1 cellular context compared by ENCODE assay signal in genomic region chr9:96419691-96419969, GRCh38.
TF ChIP-seq lines count a peak whose summit lies in the region.

No MANE protein-coding gene starts in this region.

TF ChIP-seq in endothelial cell of umbilical vein, 7 proteins besides CTCF, POLR2A, EP300 and RAD21 (continued from another document):
- TF ChIP-seq MYC (IDR thresholded peaks at IDR 0.05; ENCODE audit: low read depth, low read length) (no peak), GATA2 (IDR thresholded peaks at IDR 0.05; ENCODE audit: insufficient read depth, insufficient read length, low read depth, low read length) (no peak), MAX (IDR thresholded peaks at IDR 0.05; ENCODE audit: insufficient read depth, insufficient read length) (no peak), EZH2 (IDR thresholded peaks at IDR 0.05; ENCODE audit: borderline replicate concordance, low read depth, low read length, severe bottlenecking) (no peak), JUN (IDR thresholded peaks at IDR 0.05; ENCODE audit: borderline replicate concordance, insufficient read depth, insufficient read length, low read depth) (no peak)
